ENCODE assay signal across 34 cellular contexts in genomic region chr14:103184046-103184445, GRCh38.
"Had no signal": no experiment of that assay in that cellular context is flagged by ENCODE, and none has a peak within 500 bp of the region (broad histone marks: within the 10 kb centered on the region; RNA-seq: fewer than 3 reads in every experiment).

No MANE protein-coding gene starts in this region.

- DNase-seq: activated CD4-positive, alpha-beta memory T cell treated with anti-CD3 and anti-CD28 coated beads, Interleukin-2, amount 10 ng/mL, durations not matched to agents 7 days and 5 days; activated CD4-positive, alpha-beta T cell treated with anti-CD3 and anti-CD28 coated beads for 1 hour; activated CD4-positive, alpha-beta T cell treated with anti-CD3 and anti-CD28 coated beads for 48 hours; activated CD4-positive, CD25-positive, alpha-beta regulatory T cell; activated CD8-positive, alpha-beta memory T cell treated with anti-CD3 and anti-CD28 coated beads for 24 hours; activated CD8-positive, alpha-beta memory T cell treated with anti-CD3 and anti-CD28 coated beads, Interleukin-2, amount 10 ng/mL, durations not matched to agents 7 days and 5 days; activated gamma-delta T cell; activated naive CD4-positive, alpha-beta T cell treated with Interleukin-2 at 50 U/mL for 16 hours; activated naive CD8-positive, alpha-beta T cell treated with anti-CD3 and anti-CD28 coated beads, Interleukin-2, amount 50 U/mL, for 24 hours; activated T-cell treated with anti-CD3 and anti-CD28 coated beads, Interleukin-2, amount 50 U/mL, for 1 hour; activated T-cell treated with anti-CD3 and anti-CD28 coated beads, Interleukin-2, amount 50 U/mL, for 72 hours; anterior cingulate cortex; caudate nucleus; cerebellar nuclear complex; MM.1S; MV-4-11; NCI-H1092; NCI-H1436 treated with DMSO at 0.1 percent for 48 hours; NCI-H1694 treated with DMSO at 0.1 percent for 48 hours; NCI-H2029; NCI-H345; NCI-H524 treated with DMSO at 0.1 percent for 48 hours; NK-92 treated with Interleukin-12 subunit alpha and Interleukin-12 subunit beta, amount 100 ng/mL, for 24 hours; PC-9; Right ventricle myocardium superior; SW 1271; T-helper 1 cell; T-helper 2 cell; T-helper 9 cell had no signal

- H3K9me3 Mint-ChIP-seq: activated CD4-positive, alpha-beta memory T cell treated with anti-CD3 and anti-CD28 coated beads, Interleukin-2, amount 10 ng/mL, durations not matched to agents 7 days and 5 days; activated naive CD8-positive, alpha-beta T cell treated with anti-CD3 and anti-CD28 coated beads, Interleukin-2, amount 50 U/mL, for 24 hours; activated T-cell treated with anti-CD3 and anti-CD28 coated beads, Interleukin-2, amount 50 U/mL, for 72 hours; activated T-helper 2 cell treated with anti-CD3 and anti-CD28 coated beads, Interferon-gamma antibody, Interleukin-2, Interleukin-4, amounts not matched to agents 10 μg/mL and 5 μg/mL and 100 μg/mL, durations not matched to agents 14 hours and 24 hours and 36 hours had no signal

- H3K36me3 Mint-ChIP-seq: activated CD8-positive, alpha-beta memory T cell treated with anti-CD3 and anti-CD28 coated beads, Interleukin-2, amount 10 ng/mL, durations not matched to agents 7 days and 5 days; activated naive CD8-positive, alpha-beta T cell; brain had no signal

- ATAC-seq: activated CD8-positive, alpha-beta memory T cell treated with anti-CD3 and anti-CD28 coated beads, Interleukin-2, amount 10 ng/mL, durations not matched to agents 7 days and 5 days; activated naive CD8-positive, alpha-beta T cell treated with anti-CD3 and anti-CD28 coated beads, Interleukin-2, amount 50 U/mL, for 24 hours; activated T-cell treated with anti-CD3 and anti-CD28 coated beads, Interleukin-2, amount 50 U/mL, for 72 hours had no signal

- H3K4me2 ChIP-seq: KMS-11, PC-9 had no signal

- H3K4me3 Mint-ChIP-seq: activated CD4-positive, alpha-beta memory T cell treated with anti-CD3 and anti-CD28 coated beads, Interleukin-2, amount 10 ng/mL, durations not matched to agents 7 days and 5 days; activated CD8-positive, alpha-beta memory T cell treated with anti-CD3 and anti-CD28 coated beads, Interleukin-2, amount 10 ng/mL, durations not matched to agents 7 days and 5 days; activated naive CD8-positive, alpha-beta T cell; activated naive CD8-positive, alpha-beta T cell treated with anti-CD3 and anti-CD28 coated beads, Interleukin-2, amount 50 U/mL, for 24 hours; activated T-cell treated with anti-CD3 and anti-CD28 coated beads, Interleukin-2, amount 50 U/mL, for 72 hours; brain had no signal

- H3K27ac ChIP-seq: KMS-11, PC-9, VCaP had no signal

- H3K4me3 ChIP-seq: PC-9 had no signal

- H2AFZ ChIP-seq: PC-9 had no signal

- H3K27ac Mint-ChIP-seq: activated CD4-positive, alpha-beta memory T cell treated with anti-CD3 and anti-CD28 coated beads, Interleukin-2, amount 10 ng/mL, durations not matched to agents 7 days and 5 days; activated CD8-positive, alpha-beta memory T cell treated with anti-CD3 and anti-CD28 coated beads, Interleukin-2, amount 10 ng/mL, durations not matched to agents 7 days and 5 days; activated naive CD8-positive, alpha-beta T cell; activated naive CD8-positive, alpha-beta T cell treated with anti-CD3 and anti-CD28 coated beads, Interleukin-2, amount 50 U/mL, for 24 hours; activated T-cell treated with anti-CD3 and anti-CD28 coated beads, Interleukin-2, amount 50 U/mL, for 72 hours; activated T-helper 2 cell treated with anti-CD3 and anti-CD28 coated beads, Interferon-gamma antibody, Interleukin-2, Interleukin-4, amounts not matched to agents 10 μg/mL and 5 μg/mL and 100 μg/mL, durations not matched to agents 14 hours and 24 hours and 36 hours; brain had no signal

- H3K4me1 Mint-ChIP-seq: activated CD4-positive, alpha-beta memory T cell treated with anti-CD3 and anti-CD28 coated beads, Interleukin-2, amount 10 ng/mL, durations not matched to agents 7 days and 5 days; activated naive CD8-positive, alpha-beta T cell treated with anti-CD3 and anti-CD28 coated beads, Interleukin-2, amount 50 U/mL, for 24 hours had no signal
